In the genomic region with DNA sequence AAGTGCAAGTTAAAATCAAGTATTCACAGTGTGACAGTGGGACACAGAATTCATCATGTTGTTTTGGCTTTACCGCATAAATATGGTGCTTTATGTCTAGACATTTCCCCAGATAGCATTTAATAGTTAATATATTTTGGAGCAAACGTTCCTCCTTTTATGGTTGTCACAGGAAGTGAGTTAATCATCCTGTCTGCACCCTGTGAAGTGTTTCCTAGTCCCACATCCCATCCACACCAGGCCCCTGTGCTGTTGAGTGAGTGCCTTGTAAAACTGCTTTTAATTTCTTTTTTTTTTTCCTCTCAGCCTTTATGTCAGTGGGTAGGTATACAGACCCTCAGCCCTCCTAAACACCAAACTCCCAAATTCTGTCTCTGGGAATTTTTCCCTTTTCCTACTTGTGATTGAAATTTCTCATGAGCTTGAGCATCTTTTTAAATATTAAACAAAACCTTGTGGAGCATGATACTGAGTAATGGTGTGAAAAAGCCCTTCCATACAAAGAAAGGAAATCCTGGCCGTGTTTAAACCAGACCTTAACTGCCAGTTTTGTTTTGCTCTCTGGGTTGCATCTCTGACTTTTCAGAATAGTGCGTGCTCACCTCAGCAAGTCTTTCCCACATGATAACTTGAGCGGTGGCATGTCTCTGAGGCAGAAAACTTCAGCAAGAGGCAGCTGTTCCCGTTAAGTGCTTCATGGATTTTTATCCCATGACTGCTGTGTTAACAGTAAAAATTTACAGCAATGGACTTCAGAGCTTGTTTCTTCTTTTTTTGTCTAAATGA, we compare ENCODE assay signal across 14 cellular contexts.
DNase-seq lines count a peak whose midpoint lies in the region; ATAC-seq and TF ChIP-seq lines count a peak whose summit lies in the region.
"Had no signal": no experiment of that assay in that cellular context is flagged by ENCODE, and none has a peak within 500 bp of the region (broad histone marks: within the 10 kb centered on the region; RNA-seq: fewer than 3 reads in every experiment).

No MANE protein-coding gene starts in this region.

- peaks cover 13% of the 10 kb centered on the region for H3K4me1 ChIP-seq in BLaER1
- no peaks in the 10 kb centered on the region for H3K4me1 ChIP-seq in endodermal cell (ENCODE audit: control insufficient read depth, insufficient read depth, low read length)

- no peak for TF ChIP-seq CTCF in endodermal cell (conservative IDR thresholded peaks at IDR 0.05)
- no peak for TF ChIP-seq CTCF in mesothelial cell of epicardium (IDR thresholded peaks at IDR 0.05; ENCODE audit: unreplicated experiment)

- peaks cover 17% of the 10 kb centered on the region for H3K4me1 Mint-ChIP-seq in endodermal cell
- peaks cover 16% of the 10 kb centered on the region for H3K4me1 Mint-ChIP-seq in mesothelial cell of epicardium

- 84 to 87% methylated on average over 4 to 6 of the region's 6 CpGs for WGBS in endodermal cell (ENCODE audit: insufficient coverage in 1 of 2, insufficient read length in 1 of 2), 2 experiments

- DNase-seq in HT1080 (ENCODE audit: low read depth) (peak; percentile 46), endodermal cell (no peak), mesothelial cell of epicardium (ENCODE audit: low spot score in 2 of 2, unreplicated experiment in 2 of 2) (no peak), NCI-H2029 treated with DMSO at 0.1 percent for 48 hours (lab: John Stamatoyannopoulos, UW) (no peak), activated gamma-delta T cell (lab: John Stamatoyannopoulos, UW) (no peak)
- DNase-seq: C1 segment of cervical spinal cord; DMS79 treated with DMSO at 0.1 percent for 48 hours; retina; SHP77 treated with DMSO at 0.1 percent for 48 hours; stimulated activated naive CD8-positive, alpha-beta T cell treated with anti-CD3 and anti-CD28 coated beads, Interleukin-15, Interleukin-2, amounts not matched to agents 100 U/mL and 50 U/mL, for 24 hours had no signal

- no peaks in the 10 kb centered on the region for H3K9me3 ChIP-seq in BLaER1
- no peaks in the 10 kb centered on the region for H3K9me3 ChIP-seq in endodermal cell (ENCODE audit: control insufficient read depth, low read length)

- H3K36me3 Mint-ChIP-seq in endodermal cell (ENCODE audit: low read depth) (no peaks in the 10 kb centered on the region), mesothelial cell of epicardium (no peaks in the 10 kb centered on the region)
- H3K36me3 Mint-ChIP-seq: activated naive CD8-positive, alpha-beta T cell had no signal

- no peaks in the 10 kb centered on the region for H3K36me3 ChIP-seq in BLaER1
- H3K36me3 ChIP-seq in endodermal cell (ENCODE audit: control insufficient read depth, insufficient read depth, low read length), result no peaks in the 10 kb centered on the region

- H3K4me3 Mint-ChIP-seq in endodermal cell (no peak overlapping the region), mesothelial cell of epicardium (no peak overlapping the region)
- H3K4me3 Mint-ChIP-seq: activated naive CD8-positive, alpha-beta T cell had no signal

- H3K27ac ChIP-seq in BLaER1 (no peak overlapping the region; the same call in 1 of the 2 replicates), endodermal cell (ENCODE audit: low read depth, low read length) (no peak overlapping the region)

- H3K27me3 Mint-ChIP-seq in endodermal cell (ENCODE audit: insufficient read depth) (no peaks in the 10 kb centered on the region), mesothelial cell of epicardium (ENCODE audit: low read depth) (no peaks in the 10 kb centered on the region)

- H3K27me3 ChIP-seq in BLaER1 (no peaks in the 10 kb centered on the region), endodermal cell (ENCODE audit: control insufficient read depth, insufficient read depth, low read length, poor library complexity, severe bottlenecking) (no peaks in the 10 kb centered on the region)

- H3K9me3 Mint-ChIP-seq in endodermal cell (no peaks in the 10 kb centered on the region), mesothelial cell of epicardium (no peaks in the 10 kb centered on the region)

- no peak for ATAC-seq in HG02938 (IDR thresholded peaks at IDR 0.05; ENCODE audit: unreplicated experiment)
- no peak for ATAC-seq in GM19452 (IDR thresholded peaks at IDR 0.05; ENCODE audit: unreplicated experiment)
- ATAC-seq: stimulated activated naive CD8-positive, alpha-beta T cell treated with anti-CD3 and anti-CD28 coated beads, Interleukin-15, Interleukin-2, amounts not matched to agents 100 U/mL and 50 U/mL, for 24 hours had no signal

- H3K9ac ChIP-seq in BLaER1, result no peak overlapping the region
- H3K9ac ChIP-seq in endodermal cell (ENCODE audit: extremely low read depth, low read length, poor library complexity, severe bottlenecking), result no peak overlapping the region

- peak overlapping the region; percentile 28 for H3K27ac Mint-ChIP-seq in endodermal cell
- peak overlapping the region; percentile 1 for H3K27ac Mint-ChIP-seq in mesothelial cell of epicardium
- H3K27ac Mint-ChIP-seq: activated naive CD8-positive, alpha-beta T cell had no signal

- no peaks in the 10 kb centered on the region for H4K20me1 ChIP-seq in BLaER1

- peak overlapping the region; percentile 42 for H3K4me2 ChIP-seq in BLaER1

- H3K4me3 ChIP-seq in BLaER1, result no peak overlapping the region
- no peak overlapping the region for H3K4me3 ChIP-seq in endodermal cell (ENCODE audit: low read length)
